8 cellular contexts compared by ENCODE assay signal in genomic region chr11:848988-849824, GRCh38. TPM values are rescaled to one million over a fixed set of nuclear protein-coding genes. Genes with fewer than 3 reads are reported as not detected.
DNase-seq lines count a peak whose midpoint lies in the region; ATAC-seq lines count a peak whose summit lies in the region.

No MANE protein-coding gene starts in this region.

- no peak overlapping the region for H3K27ac ChIP-seq in trophoblast cell (ENCODE audit: low read depth, low read length)

- H3K79me2 ChIP-seq in trophoblast cell (ENCODE audit: control insufficient read depth, insufficient read depth, low read length, poor library complexity): no peaks in the 10 kb centered on the region

- peaks cover 14% of the 10 kb centered on the region for H3K27me3 ChIP-seq in trophoblast cell (ENCODE audit: insufficient read depth, low read length)

- H3K9me3 ChIP-seq in trophoblast cell (ENCODE audit: insufficient read depth, low read depth, low read length): no peaks in the 10 kb centered on the region

- H3K4me3 ChIP-seq in trophoblast cell (ENCODE audit: low read depth, low read length): peak overlapping the region; percentile 62

- H3K4me2 ChIP-seq in trophoblast cell (ENCODE audit: low read length): peak overlapping the region; percentile 92

- H3K14ac ChIP-seq in trophoblast cell (ENCODE audit: low read length): no peak overlapping the region

- no peaks in the 10 kb centered on the region for H3K36me3 ChIP-seq in trophoblast cell (ENCODE audit: control insufficient read depth in 1 of 2, insufficient read depth in 2 of 2, low read length in 2 of 2)

- H2BK12ac ChIP-seq in trophoblast cell (ENCODE audit: low read length): no peak overlapping the region

- no CpG with 5 or more reads among the region's 75 CpGs for WGBS in trophoblast cell (ENCODE audit: extremely low coverage, insufficient coverage, insufficient read length)

- no peak overlapping the region for H4K12ac ChIP-seq in trophoblast cell (ENCODE audit: low read depth, low read length)

- intact Hi-C loops in sciatic nerve (cut with DNase I): no loop called here

- no peak overlapping the region for H4K8ac ChIP-seq in trophoblast cell (ENCODE audit: low read depth, low read length)

- H3K18ac ChIP-seq in trophoblast cell (ENCODE audit: low read length): no peak overlapping the region

- H2AFZ ChIP-seq in trophoblast cell (ENCODE audit: insufficient read depth, low read length, poor library complexity): peak overlapping the region; percentile 1

- peaks cover 15 to 22% of the 10 kb centered on the region in 2 experiments for H3K4me1 ChIP-seq in trophoblast cell (ENCODE audit: control insufficient read depth in 1 of 2, insufficient read depth in 2 of 2, low read length in 2 of 2)

- no peaks in the 10 kb centered on the region for H3K79me1 ChIP-seq in trophoblast cell (ENCODE audit: low read length)

- H3K9ac ChIP-seq in trophoblast cell (ENCODE audit: low read length): no peak overlapping the region

- no peak overlapping the region for H3K23ac ChIP-seq in trophoblast cell (ENCODE audit: low read length)

- peak; percentile 36 for DNase-seq in NCI-H2107 treated with DMSO at 0.1 percent for 48 hours (lab: John Stamatoyannopoulos, UW; ENCODE audit: unreplicated experiment)
- DNase-seq in NCI-H2107 (lab: John Stamatoyannopoulos, UW): no peak
- peak; percentile 70 for DNase-seq in NCI-H82 (lab: John Stamatoyannopoulos, UW)
- DNase-seq in effector CD8-positive, alpha-beta T cell (lab: John Stamatoyannopoulos, UW): peak; percentile 14
- peak in 1 of 2 donors; percentile 28 for DNase-seq in trophoblast cell
- no peak for DNase-seq in sciatic nerve (ENCODE audit: low spot score)
- DNase-seq in HPDE6-E6E7 (ENCODE audit: extremely low spot score): no peak
- DNase-seq in NCI-H1694 (lab: John Stamatoyannopoulos, UW): no peak

- no peak overlapping the region for H4K91ac ChIP-seq in trophoblast cell (ENCODE audit: low read depth, low read length)

- no peak overlapping the region for H2BK5ac ChIP-seq in trophoblast cell (ENCODE audit: low read depth, low read length, poor library complexity)

- H2BK120ac ChIP-seq in trophoblast cell (ENCODE audit: insufficient read depth, low read length, poor library complexity): no peak overlapping the region

- no peak overlapping the region for H3K4ac ChIP-seq in trophoblast cell (ENCODE audit: low read depth, low read length)

- no peak overlapping the region for H2AK5ac ChIP-seq in trophoblast cell (ENCODE audit: low read length)

- no peak for ATAC-seq in sciatic nerve

RNA-seq across cellular contexts. Expression of gene TSPAN4, which starts 6.6 kb away (rescaled TPM):
- 18.2 and 20.5 TPM in 2 replicates for polyA plus RNA-seq in trophoblast cell (2013)
- total RNA-seq in sciatic nerve: 118 TPM

RNA-seq across cellular contexts. Expression of gene POLR2L, which starts 6.9 kb away (rescaled TPM):
- polyA plus RNA-seq in trophoblast cell (2013): 179 and 185 TPM in 2 replicates
- total RNA-seq in sciatic nerve: 85.2 TPM

RNA-seq across cellular contexts. Expression of gene CD151, which starts 16.5 kb away (rescaled TPM):
- 171 and 180 TPM in 2 replicates for polyA plus RNA-seq in trophoblast cell (2013)
- total RNA-seq in sciatic nerve: 263 TPM

RNA-seq across cellular contexts. Expression of gene CRACR2B, which starts 21.5 kb away (rescaled TPM):
- 2.6 and 3.1 TPM in 2 replicates for polyA plus RNA-seq in trophoblast cell (2013)
- total RNA-seq in sciatic nerve: 8.7 TPM

RNA-seq across cellular contexts. Expression of gene PNPLA2, which starts 30.5 kb away (rescaled TPM):
- polyA plus RNA-seq in trophoblast cell (2013): 56.3 and 56.7 TPM in 2 replicates
- total RNA-seq in sciatic nerve: 174 TPM

Comparison
In these comparisons a context has a peak if more than half of its experiments do, and no peak if none do; other contexts are left out.
1. DNase-seq: peak in NCI-H2107 treated with DMSO at 0.1 percent for 48 hours (single experiment), NCI-H82 (single experiment) and effector CD8-positive, alpha-beta T cell (single experiment); none in NCI-H2107 (single experiment), sciatic nerve (single experiment), HPDE6-E6E7 (single experiment) and NCI-H1694 (single experiment).